Comparison of ENCODE assay signal across 18 cellular contexts in genomic region chr12:77947746-77948145, GRCh38.
DNase-seq lines count a peak whose midpoint lies in the region; ATAC-seq and TF ChIP-seq lines count a peak whose summit lies in the region.
"Had no signal": no experiment of that assay in that cellular context is flagged by ENCODE, and none has a peak within 500 bp of the region (broad histone marks: within the 10 kb centered on the region; RNA-seq: fewer than 3 reads in every experiment).

No MANE protein-coding gene starts in this region.

- H3K79me2 ChIP-seq in mammary epithelial cell (ENCODE audit: insufficient read depth, low read length): peaks cover 32% of the 10 kb centered on the region

- CTCF ChIA-PET in mammary epithelial cell (lab: Charles Lee; ENCODE audit: low non-redundant PET): no interaction called here

- H3K36me3 ChIP-seq in mammary epithelial cell (ENCODE audit: insufficient read depth, low read length) (peaks cover 2% of the 10 kb centered on the region), breast epithelium (no peaks in the 10 kb centered on the region), adipocyte (ENCODE audit: control insufficient read depth, insufficient read depth, low read length, severe bottlenecking) (peaks cover 12% of the 10 kb centered on the region)
- H3K36me3 ChIP-seq: HAP-1 had no signal

- H3K27me3 ChIP-seq in mammary epithelial cell (ENCODE audit: insufficient read depth, low read length) (no peaks in the 10 kb centered on the region), breast epithelium (no peaks in the 10 kb centered on the region), adipocyte (replicated peaks; ENCODE audit: control insufficient read depth, insufficient read depth, low read length) (no peaks in the 10 kb centered on the region)

- in situ Hi-C loops in mammary epithelial cell (cut with MboI; ENCODE audit: low sequenced_read_pairs in 2 of 2): no loop called here

- 100% methylated on average over 1 of the region's 1 CpG for WGBS in mammary epithelial cell (ENCODE audit: low coverage, missing lambda C conversion rate)

- H3K4me1 Mint-ChIP-seq in mesothelial cell of epicardium (peaks cover 10% of the 10 kb centered on the region), natural killer cell (no peaks in the 10 kb centered on the region)
- H3K4me1 Mint-ChIP-seq: CD14-positive monocyte had no signal

- H3K9me3 ChIP-seq in mammary epithelial cell (replicated peaks; ENCODE audit: insufficient read depth, low read length): no peaks in the 10 kb centered on the region
- H3K9me3 ChIP-seq in breast epithelium: no peaks in the 10 kb centered on the region
- H3K9me3 ChIP-seq in adipocyte (ENCODE audit: control insufficient read depth, low read length): no peaks in the 10 kb centered on the region
- H3K9me3 ChIP-seq: HAP-1 had no signal

- H3K4me2 ChIP-seq in mammary epithelial cell (ENCODE audit: insufficient read depth, low read depth, low read length): peak overlapping the region; percentile 41
- H3K4me2 ChIP-seq: PC-9 had no signal

- H3K36me3 Mint-ChIP-seq in mesothelial cell of epicardium: peaks cover 15% of the 10 kb centered on the region
- no peaks in the 10 kb centered on the region for H3K36me3 Mint-ChIP-seq in natural killer cell
- H3K36me3 Mint-ChIP-seq: CD14-positive monocyte had no signal

- H3K4me3 Mint-ChIP-seq in mesothelial cell of epicardium (no peak overlapping the region), natural killer cell (no peak overlapping the region)
- H3K4me3 Mint-ChIP-seq: CD14-positive monocyte had no signal

- intact Hi-C loops in mammary epithelial cell (cut with micrococcal nuclease): no loop called here
- intact Hi-C loops in breast epithelium (cut with DNase I; ENCODE audit: low total_unique reads): no loop called here
- intact Hi-C loops in natural killer cell (cut with micrococcal nuclease): no loop called here

- no peaks in the 10 kb centered on the region for H4K20me1 ChIP-seq in mammary epithelial cell (ENCODE audit: insufficient read depth, low read length)

- no peak for ATAC-seq in natural killer cell
- ATAC-seq: Right ventricle myocardium inferior had no signal

- H3K27ac Mint-ChIP-seq in mesothelial cell of epicardium (peak overlapping the region; percentile 67), natural killer cell (no peak overlapping the region)
- H3K27ac Mint-ChIP-seq: CD14-positive monocyte had no signal

- H3K9me3 Mint-ChIP-seq in mesothelial cell of epicardium (peaks cover 27% of the 10 kb centered on the region), natural killer cell (peaks cover 6 to 14% of the 10 kb centered on the region in 2 donors)

- H3K4me1 ChIP-seq in mammary epithelial cell (ENCODE audit: insufficient read depth, low read length) (peaks cover 23% of the 10 kb centered on the region), breast epithelium (no peaks in the 10 kb centered on the region), adipocyte (ENCODE audit: control insufficient read depth, insufficient read depth, low read length) (peaks cover 42% of the 10 kb centered on the region)

- dilution Hi-C loops in mammary epithelial cell (cut with HindIII; ENCODE audit: low sequenced_read_pairs): no loop called here

- TF ChIP-seq POLR2A in breast epithelium (IDR thresholded peaks at IDR 0.05): no peak

- H2AFZ ChIP-seq in mammary epithelial cell (ENCODE audit: low read depth, low read length): no peak overlapping the region
- H2AFZ ChIP-seq: PC-9 had no signal

- DNase-seq in mammary epithelial cell: no peak
- DNase-seq in breast epithelium (ENCODE audit: low spot score in 2 of 2): no peak
- DNase-seq in adipocyte (ENCODE audit: low read depth): peak; percentile 24
- DNase-seq in mesothelial cell of epicardium (ENCODE audit: low spot score in 2 of 2, unreplicated experiment in 2 of 2): no peak
- DNase-seq in ecto neural progenitor cell (ENCODE audit: low spot score): no peak
- DNase-seq in AG08396 (ENCODE audit: low spot score): no peak
- DNase-seq in natural killer cell: no peak
- DNase-seq in activated CD4-positive, alpha-beta T cell treated with anti-CD3 and anti-CD28 coated beads, Interleukin-2, amount 50 U/mL, for 48 hours: no peak
- DNase-seq: 8988T, COR-L47, NCI-H1436 treated with DMSO at 0.1 percent for 48 hours, NCI-H2081, NCI-H345, NCI-H69, PC-9 had no signal

- H3K27me3 Mint-ChIP-seq in mesothelial cell of epicardium (ENCODE audit: low read depth) (no peaks in the 10 kb centered on the region), natural killer cell (ENCODE audit: low read depth in 2 of 2) (no peaks in the 10 kb centered on the region)

- no peak overlapping the region for H3K27ac ChIP-seq in mammary epithelial cell (ENCODE audit: insufficient read depth, low read depth, low read length)
- H3K27ac ChIP-seq in breast epithelium: no peak overlapping the region
- H3K27ac ChIP-seq: PC-9 had no signal

- H3K9ac ChIP-seq in mammary epithelial cell (ENCODE audit: insufficient read depth, low read length) (no peak overlapping the region), adipocyte (ENCODE audit: low read length) (peak overlapping the region; percentile 87)

- no TSS peak for BruUV-seq in mammary epithelial cell (replicated peaks; lab: Mats Ljungman, UMichigan)

- TF ChIP-seq CTCF in mammary epithelial cell (conservative IDR thresholded peaks at IDR 0.05 in 1 of 2, IDR thresholded peaks at IDR 0.05 in 1 of 2; ENCODE audit: extremely low read depth in 1 of 2, insufficient read depth in 1 of 2, low read depth in 1 of 2, low read length in 2 of 2) (no peak), breast epithelium (IDR thresholded peaks at IDR 0.05) (no peak), mesothelial cell of epicardium (IDR thresholded peaks at IDR 0.05; ENCODE audit: unreplicated experiment) (no peak), natural killer cell (IDR thresholded peaks at IDR 0.05) (no peak)

- H3K4me3 ChIP-seq in mammary epithelial cell (replicated peaks in 1 of 3; ENCODE audit: insufficient read depth in 1 of 3, low read depth in 2 of 3, low read length in 3 of 3) (no peak overlapping the region), breast epithelium (no peak overlapping the region), adipocyte (ENCODE audit: low read length) (peak overlapping the region; percentile 76)
- H3K4me3 ChIP-seq: HAP-1, PC-9 had no signal
